In genomic region chr6:15399651-15400470, GRCh38 we compare ENCODE assay signal across 8 cellular contexts.
DNase-seq lines count a peak whose midpoint lies in the region; ATAC-seq and TF ChIP-seq lines count a peak whose summit lies in the region.

No MANE protein-coding gene starts in this region.

- peak overlapping the region; percentile 69 for H3K27ac Mint-ChIP-seq in chondrocyte (ENCODE audit: unreplicated experiment)

- no peaks in the 10 kb centered on the region for H3K36me3 Mint-ChIP-seq in chondrocyte (ENCODE audit: low read depth)

- H3K4me3 ChIP-seq in left lung = peak overlapping the region; percentile 6 to 10

- no peaks in the 10 kb centered on the region for H3K27me3 Mint-ChIP-seq in chondrocyte (ENCODE audit: low read depth)

- peak; percentile 38 to 70 for DNase-seq in SHP77 (lab: John Stamatoyannopoulos, UW)
- DNase-seq in SHP77 treated with DMSO at 0.1 percent for 48 hours (lab: John Stamatoyannopoulos, UW) = no peak
- peak; percentile 10 for DNase-seq in NCI-H526 treated with DMSO at 0.1 percent for 48 hours (lab: John Stamatoyannopoulos, UW)
- DNase-seq in chondrocyte (ENCODE audit: low spot score) = no peak
- DNase-seq in left lung = peak in 1 of 2 donors; percentile 64
- peak; percentile 71 for DNase-seq in stromal cell of bone marrow (ENCODE audit: low read depth)

- TF ChIP-seq CTCF in chondrocyte (IDR thresholded peaks at IDR 0.05) (no peak), left lung (IDR thresholded peaks at IDR 0.05) (no peak)

- no peaks in the 10 kb centered on the region for H3K9me3 Mint-ChIP-seq in chondrocyte (ENCODE audit: low read depth)

- no peaks in the 10 kb centered on the region for H3K27me3 ChIP-seq in left lung

- intact Hi-C loops in left lung (cut with DNase I) = no loop called here

- H3K4me1 ChIP-seq in left lung = peaks cover 17 to 50% of the 10 kb centered on the region in 2 donors

- H3K27ac ChIP-seq in left lung = no peak overlapping the region

- ATAC-seq in left lung (peak; percentile 83), HG03135 (IDR thresholded peaks at IDR 0.05; ENCODE audit: unreplicated experiment) (no peak), HG02678 (IDR thresholded peaks at IDR 0.05; ENCODE audit: unreplicated experiment) (no peak)

- no peaks in the 10 kb centered on the region for H3K9me3 ChIP-seq in left lung

- H3K4me1 Mint-ChIP-seq in chondrocyte (ENCODE audit: low read depth) = peaks cover 30% of the 10 kb centered on the region

- H3K4me3 Mint-ChIP-seq in chondrocyte (ENCODE audit: unreplicated experiment) = peak overlapping the region; percentile 69

- no peaks in the 10 kb centered on the region for H3K36me3 ChIP-seq in left lung

Comparison
In these comparisons a context has a peak if more than half of its experiments do, and no peak if none do; other contexts are left out.
1. DNase-seq: peak in SHP77 (2 of 2), NCI-H526 treated with DMSO at 0.1 percent for 48 hours (single experiment) and stromal cell of bone marrow (single experiment); none in SHP77 treated with DMSO at 0.1 percent for 48 hours (single experiment) and chondrocyte (single experiment).